In genomic region chr12:55725556-55725955, GRCh38 we compare ENCODE assay signal across 11 cellular contexts. TPM values are rescaled to one million over a fixed set of nuclear protein-coding genes. Genes with fewer than 3 reads are reported as not detected.
DNase-seq lines count a peak whose midpoint lies in the region; ATAC-seq and TF ChIP-seq lines count a peak whose summit lies in the region.
"Had no signal": no experiment of that assay in that cellular context is flagged by ENCODE, and none has a peak within 500 bp of the region (broad histone marks: within the 10 kb centered on the region; RNA-seq: fewer than 3 reads in every experiment).

No MANE protein-coding gene starts in this region.

- H3K4me1 ChIP-seq in CD4-positive, alpha-beta memory T cell (ENCODE audit: insufficient read depth, low read length): peaks cover 32% of the 10 kb centered on the region
- peaks cover 54% of the 10 kb centered on the region for H3K4me1 ChIP-seq in mucosa of descending colon (ENCODE audit: low read depth)

- no peaks in the 10 kb centered on the region for H3K9me3 ChIP-seq in CD4-positive, alpha-beta memory T cell (ENCODE audit: control insufficient read depth in 1 of 2, low read length in 2 of 2)
- no peaks in the 10 kb centered on the region for H3K9me3 ChIP-seq in mucosa of descending colon

- H3K4me3 ChIP-seq in CD4-positive, alpha-beta memory T cell (ENCODE audit: low read length in 2 of 2): no peak overlapping the region
- H3K4me3 ChIP-seq in mucosa of descending colon: no peak overlapping the region

- peaks cover 6% of the 10 kb centered on the region for H3K36me3 ChIP-seq in CD4-positive, alpha-beta memory T cell (ENCODE audit: insufficient read depth, low read length)
- no peaks in the 10 kb centered on the region for H3K36me3 ChIP-seq in mucosa of descending colon (ENCODE audit: low read depth)

- peak overlapping the region in 2 of 8 donors; percentile 39 to 61 for H3K4me3 Mint-ChIP-seq in CD4-positive, alpha-beta memory T cell
- H3K4me3 Mint-ChIP-seq in chondrocyte (ENCODE audit: unreplicated experiment): peak overlapping the region; percentile 91
- peak overlapping the region; percentile 87 for H3K4me3 Mint-ChIP-seq in osteocyte (ENCODE audit: unreplicated experiment)

- no peak for DNase-seq in CD4-positive, alpha-beta memory T cell
- no peak for DNase-seq in chondrocyte (ENCODE audit: low spot score)
- DNase-seq in osteocyte (ENCODE audit: extremely low spot score, unreplicated experiment): no peak
- no peak for DNase-seq in NCI-H526 treated with DMSO at 0.1 percent for 48 hours (lab: John Stamatoyannopoulos, UW)
- DNase-seq in mucosa of descending colon: no peak
- no peak for DNase-seq in mesenteric fat pad (ENCODE audit: low spot score)
- DNase-seq: activated CD4-positive, alpha-beta T cell treated with anti-CD3 and anti-CD28 coated beads, Interleukin-2, amount 50 U/mL, for 4 hours; effector CD4-positive, alpha-beta T cell; naive B cell; NK-92 treated with Interleukin-12 subunit alpha and Interleukin-12 subunit beta, amount 100 ng/mL, for 24 hours had no signal

- H3K4me1 Mint-ChIP-seq in CD4-positive, alpha-beta memory T cell: peaks cover 30 to 56% (median 42%) of the 10 kb centered on the region in 4 donors
- H3K4me1 Mint-ChIP-seq in chondrocyte (ENCODE audit: low read depth) (peaks cover 60% of the 10 kb centered on the region), osteocyte (ENCODE audit: unreplicated experiment) (peaks cover 53% of the 10 kb centered on the region)

- peaks cover 4 to 20% of the 10 kb centered on the region in 2 donors for H3K36me3 Mint-ChIP-seq in CD4-positive, alpha-beta memory T cell
- H3K36me3 Mint-ChIP-seq in chondrocyte (ENCODE audit: low read depth) (peaks cover 27% of the 10 kb centered on the region), osteocyte (ENCODE audit: unreplicated experiment) (peaks cover 25% of the 10 kb centered on the region)
- H3K36me3 Mint-ChIP-seq: naive B cell had no signal

- no peak for ATAC-seq in mucosa of descending colon
- ATAC-seq: activated naive CD4-positive, alpha-beta T cell treated with anti-CD3 and anti-CD28 coated beads, Interleukin-2, amount 50 U/mL, for 72 hours had no signal

- CTCF ChIA-PET in CD4-positive, alpha-beta memory T cell (lab: Charles Lee; ENCODE audit: partially characterized antibody): interaction anchor here (0.8 to 4.8 kb wide), 7 partner anchors 9 to 271 kb away, joined by 3 to 61 read pairs (median 3); partner anchors contain the start of gene BLOC1S1

- intact Hi-C loops in CD4-positive, alpha-beta memory T cell (cut with micrococcal nuclease): no loop called here
- intact Hi-C loops in mucosa of descending colon (cut with DNase I, micrococcal nuclease): no loop called here

- peak overlapping the region in 5 of 7 donors; percentile 29 to 85 (median 82) for H3K27ac Mint-ChIP-seq in CD4-positive, alpha-beta memory T cell
- H3K27ac Mint-ChIP-seq in chondrocyte (ENCODE audit: unreplicated experiment) (peak overlapping the region; percentile 71), osteocyte (ENCODE audit: unreplicated experiment) (no peak overlapping the region)

- no peaks in the 10 kb centered on the region for H3K27me3 ChIP-seq in CD4-positive, alpha-beta memory T cell (ENCODE audit: insufficient read depth, low read length)

- peaks cover 0 to 1% (median 0%) of the 10 kb centered on the region in 8 donors for H3K9me3 Mint-ChIP-seq in CD4-positive, alpha-beta memory T cell
- H3K9me3 Mint-ChIP-seq in chondrocyte (ENCODE audit: low read depth): no peaks in the 10 kb centered on the region
- H3K9me3 Mint-ChIP-seq in osteocyte (ENCODE audit: unreplicated experiment): no peaks in the 10 kb centered on the region
- H3K9me3 Mint-ChIP-seq: activated naive CD4-positive, alpha-beta T cell treated with anti-CD3 and anti-CD28 coated beads, Interleukin-2, amount 50 U/mL, for 72 hours; naive B cell had no signal

- POLR2A ChIA-PET in CD4-positive, alpha-beta memory T cell (lab: Charles Lee; ENCODE audit: partially characterized antibody): interaction anchor here (0.9 to 3.8 kb wide), 6 partner anchors 8 to 248 kb away, joined by 3 to 27 read pairs (median 4); partner anchors contain the start of gene BLOC1S1

- no peaks in the 10 kb centered on the region for H3K27me3 Mint-ChIP-seq in CD4-positive, alpha-beta memory T cell
- H3K27me3 Mint-ChIP-seq in chondrocyte (ENCODE audit: low read depth) (no peaks in the 10 kb centered on the region), osteocyte (ENCODE audit: unreplicated experiment) (no peaks in the 10 kb centered on the region)
- H3K27me3 Mint-ChIP-seq: naive B cell had no signal

- H3K27ac ChIP-seq in CD4-positive, alpha-beta memory T cell (ENCODE audit: low read depth, low read length): no peak overlapping the region

- TF ChIP-seq CTCF in chondrocyte (IDR thresholded peaks at IDR 0.05): no peak
- no peak for TF ChIP-seq CTCF in osteocyte (IDR thresholded peaks at IDR 0.05)
- no peak for TF ChIP-seq CTCF in mucosa of descending colon (IDR thresholded peaks at IDR 0.05)

RNA-seq across cellular contexts. Expression of gene CD63, which starts 3.3 kb away (rescaled TPM):
- total RNA-seq in CD4-positive, alpha-beta memory T cell: 10 to 100 TPM; 76.4 to 79.7 TPM
- 100 to 1,000 TPM; 191 to 349 TPM for polyA plus RNA-seq in CD4-positive, alpha-beta memory T cell
- total RNA-seq in chondrocyte: 1,244 to 1,365 TPM (median 1,317 TPM) in 3 replicates
- 1,511 and 1,600 TPM in 2 replicates for total RNA-seq in osteocyte
- 1,000 to 10,000 TPM in 2 of 3 donors, 100 to 1,000 TPM in 1; 992 to 1,177 (median 1,016) TPM for total RNA-seq in mucosa of descending colon
- total RNA-seq in mesenteric fat pad: 1,545 TPM

RNA-seq across cellular contexts. Expression of gene RDH5, which starts 5.4 kb away (rescaled TPM):
- 10 to 100 TPM; 29.9 to 32.5 TPM for total RNA-seq in CD4-positive, alpha-beta memory T cell
- polyA plus RNA-seq in CD4-positive, alpha-beta memory T cell: 1 to 10 TPM; 1.4 to 1.8 TPM
- total RNA-seq in chondrocyte: 2.3 to 3.7 TPM (median 3.2 TPM) in 3 replicates
- total RNA-seq in osteocyte: 4.1 and 5.9 TPM in 2 replicates
- total RNA-seq in mucosa of descending colon: 10 to 100 TPM; 21.5 to 48.1 (median 35.8) TPM
- total RNA-seq in mesenteric fat pad: 123 TPM

RNA-seq across cellular contexts. Expression of gene BLOC1S1, which starts 9.7 kb away (rescaled TPM):
- 10 to 100 TPM; 80.3 to 87.0 TPM for total RNA-seq in CD4-positive, alpha-beta memory T cell
- 10 to 100 TPM; 75.1 to 87.1 TPM for polyA plus RNA-seq in CD4-positive, alpha-beta memory T cell
- total RNA-seq in chondrocyte (67.3 to 78.4 TPM (median 77.2 TPM) in 3 replicates), osteocyte (99.4 and 103 TPM in 2 replicates), mucosa of descending colon (100 to 1,000 TPM; 201 to 285 (median 241) TPM), mesenteric fat pad (136 TPM)

RNA-seq across cellular contexts. Expression of gene GDF11, which starts 17.4 kb away (rescaled TPM):
- total RNA-seq in CD4-positive, alpha-beta memory T cell: 10 to 100 TPM; 15.1 to 15.8 TPM
- polyA plus RNA-seq in CD4-positive, alpha-beta memory T cell: 1 to 10 TPM in 1 of 2 donors, under 1 TPM in 1; 0.25 to 1.6 TPM
- total RNA-seq in chondrocyte (17.8 to 19.1 TPM (median 18.3 TPM) in 3 replicates), osteocyte (11.6 and 14.0 TPM in 2 replicates), mucosa of descending colon (10 to 100 TPM in 1 of 3 donors, 1 to 10 TPM in 2; 1.0 to 13.8 (median 2.8) TPM), mesenteric fat pad (5.8 TPM)

RNA-seq across cellular contexts. Expression of gene ITGA7, which starts 17.9 kb away (rescaled TPM):
- 1 to 10 TPM; 2.5 to 2.9 TPM for total RNA-seq in CD4-positive, alpha-beta memory T cell
- not detected for polyA plus RNA-seq in CD4-positive, alpha-beta memory T cell
- 5.6 to 32.4 TPM (median 31.6 TPM) in 3 replicates for total RNA-seq in chondrocyte
- total RNA-seq in osteocyte: 5.1 and 5.7 TPM in 2 replicates
- 100 to 1,000 TPM in 1 of 3 donors, 10 to 100 TPM in 2; 16.5 to 449 (median 46.0) TPM for total RNA-seq in mucosa of descending colon
- total RNA-seq in mesenteric fat pad: 536 TPM

Comparison
In these comparisons a context has a peak if more than half of its experiments do, and no peak if none do; other contexts are left out.
1. RNA of gene CD63, which starts 3.3 kb away (total RNA-seq): 1,545 TPM in mesenteric fat pad (single experiment), 1,511 to 1,600 TPM in osteocyte, 1,244 to 1,365 TPM in chondrocyte and 992 to 1,177 TPM in mucosa of descending colon; 76.4 to 79.7 TPM in CD4-positive, alpha-beta memory T cell; every median in the first group is over 10 times any median in the second.